In the genomic region with DNA sequence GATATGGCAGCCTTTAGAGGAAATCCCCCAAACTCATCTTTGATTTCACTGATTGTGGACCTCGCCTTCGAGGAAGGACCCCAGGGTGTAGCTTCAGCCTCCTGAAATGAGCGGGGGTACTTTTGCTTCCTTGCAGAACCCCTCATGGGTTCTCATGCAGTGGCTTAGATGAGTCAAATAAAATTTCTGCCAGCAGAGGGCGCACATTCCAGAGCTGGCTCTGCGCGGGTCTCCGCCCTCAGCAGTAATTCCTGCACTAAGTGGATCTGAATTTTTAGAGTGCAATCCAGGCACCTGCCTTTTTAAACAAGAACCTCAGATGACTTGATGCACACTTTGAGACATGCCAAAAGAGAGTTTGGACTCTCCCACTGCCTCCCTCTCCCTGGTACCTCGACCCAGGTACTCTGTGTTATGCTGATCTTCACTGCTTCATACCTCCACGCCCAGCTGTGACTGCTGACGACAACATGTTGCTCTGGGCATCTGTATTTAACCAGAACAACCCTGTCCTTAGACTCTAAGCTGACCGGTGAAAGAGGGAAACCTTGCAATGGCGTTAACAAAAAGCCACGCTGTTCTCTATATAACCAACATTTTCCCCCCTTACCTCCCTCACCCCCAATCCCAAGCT, we compare ENCODE assay signal across 8 cellular contexts. TPM values are rescaled to one million over a fixed set of nuclear protein-coding genes. Genes with fewer than 3 reads are reported as not detected.
DNase-seq lines count a peak whose midpoint lies in the region; ATAC-seq, FAIRE-seq and TF ChIP-seq lines count a peak whose summit lies in the region.

No MANE protein-coding gene starts in this region.

- DNase-seq in EL, result peak; percentile 56
- DNase-seq in HPDE6-E6E7 (ENCODE audit: extremely low spot score), result peak; percentile 29
- DNase-seq in RPMI7951 (ENCODE audit: low read depth), result peak; percentile 27
- DNase-seq in astrocyte (ENCODE audit: low read depth), result peak; percentile 18
- peak; percentile 53 to 61 for DNase-seq in stimulated activated CD4-positive, alpha-beta T cell treated with anti-CD3 and anti-CD28 coated beads, Interleukin-2, amount 100 ng/mL, for 24 hours
- DNase-seq in cortex of kidney (lab: John Stamatoyannopoulos, UW), result no peak

- H3K4me1 Mint-ChIP-seq in astrocyte (ENCODE audit: low read depth, unreplicated experiment), result peaks cover 6% of the 10 kb centered on the region

- peaks cover 47% of the 10 kb centered on the region for H3K27me3 Mint-ChIP-seq in astrocyte (ENCODE audit: low read depth, unreplicated experiment)

- no peaks in the 10 kb centered on the region for H3K36me3 Mint-ChIP-seq in astrocyte (ENCODE audit: low read depth, unreplicated experiment)

- H3K27me3 ChIP-seq in astrocyte (ENCODE audit: insufficient read depth, low read length) (peaks cover 46% of the 10 kb centered on the region), iPS-15b (ENCODE audit: control insufficient read depth, insufficient read depth, low read length) (peaks cover 56% of the 10 kb centered on the region)

- no peak overlapping the region for H3K4me3 Mint-ChIP-seq in astrocyte (ENCODE audit: unreplicated experiment)

- H3K9ac ChIP-seq in astrocyte (ENCODE audit: low read length) (no peak overlapping the region), iPS-15b (ENCODE audit: low read depth, low read length) (no peak overlapping the region)

- peak; percentile 71 for ATAC-seq in GM19468 (IDR thresholded peaks at IDR 0.05; ENCODE audit: extremely low read depth, unreplicated experiment)

- no peak overlapping the region for H3K27ac ChIP-seq in astrocyte (ENCODE audit: low read depth, low read length)

- H3K4me1 ChIP-seq in astrocyte (ENCODE audit: insufficient read depth, low read length) (no peaks in the 10 kb centered on the region), iPS-15b (ENCODE audit: control insufficient read depth, insufficient read depth, low read length) (no peaks in the 10 kb centered on the region)

- H4K20me1 ChIP-seq in astrocyte (ENCODE audit: insufficient read depth, low read length), result no peaks in the 10 kb centered on the region

- H3K9me3 ChIP-seq in astrocyte (ENCODE audit: insufficient read depth, low read depth, low read length) (no peaks in the 10 kb centered on the region), iPS-15b (ENCODE audit: control insufficient read depth, insufficient read depth, low read length) (no peaks in the 10 kb centered on the region)

- no peak overlapping the region for H2AFZ ChIP-seq in astrocyte (ENCODE audit: low read depth, low read length)

- no peak overlapping the region for H3K27ac Mint-ChIP-seq in astrocyte (ENCODE audit: unreplicated experiment)

- FAIRE-seq in astrocyte (lab: Jason Lieb, UNC), result no peak

- no peak overlapping the region for H3K4me2 ChIP-seq in astrocyte (ENCODE audit: low read length)

- TF ChIP-seq CTCF in astrocyte (IDR thresholded peaks at IDR 0.05; ENCODE audit: insufficient read depth, low read depth, low read length), result peak; percentile 74

- no peaks in the 10 kb centered on the region for H3K79me2 ChIP-seq in astrocyte (ENCODE audit: insufficient read depth, low read length)

- H3K36me3 ChIP-seq in astrocyte (ENCODE audit: insufficient read depth, low read length) (no peaks in the 10 kb centered on the region), iPS-15b (ENCODE audit: control insufficient read depth, insufficient read depth, low read length) (no peaks in the 10 kb centered on the region)

- no peak overlapping the region for H3K4me3 ChIP-seq in astrocyte (ENCODE audit: insufficient read depth, low read depth, low read length)
- H3K4me3 ChIP-seq in iPS-15b (ENCODE audit: low read depth, low read length), result peak overlapping the region; percentile 9

- peaks cover 3% of the 10 kb centered on the region for H3K9me3 Mint-ChIP-seq in astrocyte (ENCODE audit: unreplicated experiment)

RNA-seq across cellular contexts. Expression of a gene that starts 7.3 kb away (rescaled TPM):
- total RNA-seq in RPMI7951 (2014; rRNA removed; shearing (Covaris generic)), result 0.12 and 1.3 TPM in 2 replicates
- total RNA-seq in astrocyte, result 1.0 and 1.1 TPM in 2 replicates
